In genomic region chr2:200052627-200053026, GRCh38 we compare ENCODE assay signal across 38 cellular contexts.
"Had no signal": no experiment of that assay in that cellular context is flagged by ENCODE, and none has a peak within 500 bp of the region (broad histone marks: within the 10 kb centered on the region; RNA-seq: fewer than 3 reads in every experiment).

No MANE protein-coding gene starts in this region.

- H3K9me3 Mint-ChIP-seq: activated naive CD4-positive, alpha-beta T cell treated with anti-CD3 and anti-CD28 coated beads, Interleukin-2, amount 10 ng/mL, durations not matched to agents 7 days and 5 days; activated naive CD4-positive, alpha-beta T cell treated with anti-CD3 and anti-CD28 coated beads, Interleukin-2, amount 50 U/mL, for 24 hours; activated naive CD8-positive, alpha-beta T cell treated with anti-CD3 and anti-CD28 coated beads, Interleukin-2, amount 50 U/mL, for 24 hours; activated T-helper 2 cell treated with anti-CD3 and anti-CD28 coated beads, Interferon-gamma antibody, Interleukin-2, Interleukin-4, amounts not matched to agents 10 μg/mL and 5 μg/mL and 100 μg/mL, durations not matched to agents 14 hours and 24 hours and 36 hours; T-helper 2 cell treated with Interferon-gamma antibody and Interleukin-4, amounts not matched to agents 5 μg/mL and 100 μg/mL, for 36 hours had no signal

- DNase-seq: activated CD4-positive, alpha-beta memory T cell treated with anti-CD3 and anti-CD28 coated beads, Interleukin-2, amount 10 ng/mL, durations not matched to agents 7 days and 5 days; activated CD4-positive, alpha-beta T cell treated with anti-CD3 and anti-CD28 coated beads for 1 hour; activated CD4-positive, alpha-beta T cell treated with anti-CD3 and anti-CD28 coated beads for 36 hours; activated CD4-positive, alpha-beta T cell treated with anti-CD3 and anti-CD28 coated beads for 48 hours; activated CD4-positive, alpha-beta T cell treated with anti-CD3 and anti-CD28 coated beads, Interleukin-2, amount 10 ng/mL, durations not matched to agents 7 days and 5 days; activated CD4-positive, alpha-beta T cell treated with anti-CD3 and anti-CD28 coated beads, Interleukin-2, amount 50 U/mL, for 48 hours; activated CD4-positive, CD25-positive, alpha-beta regulatory T cell; activated CD8-positive, alpha-beta memory T cell treated with anti-CD3 and anti-CD28 coated beads for 24 hours; activated CD8-positive, alpha-beta memory T cell treated with anti-CD3 and anti-CD28 coated beads, Interleukin-2, amount 10 ng/mL, durations not matched to agents 7 days and 5 days; activated CD8-positive, alpha-beta memory T cell treated with anti-CD3 and anti-CD28 coated beads, Interleukin-2, amount 50 U/mL, for 48 hours; activated CD8-positive, alpha-beta T cell treated with anti-CD3 and anti-CD28 coated beads, Interleukin-2, amount 10 ng/mL, durations not matched to agents 7 days and 5 days; activated effector memory CD4-positive, alpha-beta T cell treated with Interleukin-2 at 50 U/mL for 16 hours; activated gamma-delta T cell; activated naive CD4-positive, alpha-beta T cell treated with anti-CD3 and anti-CD28 coated beads, Interleukin-2, amount 10 ng/mL, durations not matched to agents 7 days and 5 days; activated naive CD4-positive, alpha-beta T cell treated with Interleukin-2 at 50 U/mL for 16 hours; activated naive CD8-positive, alpha-beta T cell treated with anti-CD3 and anti-CD28 coated beads, Interleukin-2, amount 10 ng/mL, durations not matched to agents 7 days and 5 days; activated naive CD8-positive, alpha-beta T cell treated with anti-CD3 and anti-CD28 coated beads, Interleukin-2, amount 50 U/mL, for 24 hours; activated T-cell treated with anti-CD3 and anti-CD28 coated beads, Interleukin-2, amount 50 U/mL, for 24 hours; activated T-cell treated with anti-CD3 and anti-CD28 coated beads, Interleukin-2, amount 50 U/mL, for 48 hours; amygdala; anterior cingulate cortex; central memory CD4-positive, alpha-beta T cell; T-helper 1 cell; T-helper 2 cell; T-helper 9 cell; WERI-Rb-1 had no signal

- H3K4me3 ChIP-seq: ascending aorta, cardiac muscle cell had no signal

- H3K36me3 Mint-ChIP-seq: activated CD8-positive, alpha-beta memory T cell treated with anti-CD3 and anti-CD28 coated beads, Interleukin-2, amount 10 ng/mL, durations not matched to agents 7 days and 5 days; activated naive CD4-positive, alpha-beta T cell treated with anti-CD3 and anti-CD28 coated beads, Interleukin-2, amount 10 ng/mL, durations not matched to agents 7 days and 5 days; activated naive CD8-positive, alpha-beta T cell; activated naive CD8-positive, alpha-beta T cell treated with anti-CD3 and anti-CD28 coated beads, Interleukin-2, amount 10 ng/mL, durations not matched to agents 7 days and 5 days had no signal

- H3K36me3 ChIP-seq: ascending aorta, cardiac muscle cell, WERI-Rb-1 had no signal

- H3K4me3 Mint-ChIP-seq: activated CD4-positive, alpha-beta memory T cell treated with anti-CD3 and anti-CD28 coated beads, Interleukin-2, amount 10 ng/mL, durations not matched to agents 7 days and 5 days; activated CD4-positive, alpha-beta T cell treated with anti-CD3 and anti-CD28 coated beads for 36 hours; activated CD4-positive, alpha-beta T cell treated with anti-CD3 and anti-CD28 coated beads, Interleukin-2, amount 10 ng/mL, durations not matched to agents 7 days and 5 days; activated CD8-positive, alpha-beta memory T cell treated with anti-CD3 and anti-CD28 coated beads, Interleukin-2, amount 10 ng/mL, durations not matched to agents 7 days and 5 days; activated CD8-positive, alpha-beta T cell treated with anti-CD3 and anti-CD28 coated beads, Interleukin-2, amount 10 ng/mL, durations not matched to agents 7 days and 5 days; activated naive CD4-positive, alpha-beta T cell treated with anti-CD3 and anti-CD28 coated beads, Interleukin-2, amount 10 ng/mL, durations not matched to agents 7 days and 5 days; activated naive CD4-positive, alpha-beta T cell treated with anti-CD3 and anti-CD28 coated beads, Interleukin-2, amount 50 U/mL, for 24 hours; activated naive CD8-positive, alpha-beta T cell; activated naive CD8-positive, alpha-beta T cell treated with anti-CD3 and anti-CD28 coated beads, Interleukin-2, amount 10 ng/mL, durations not matched to agents 7 days and 5 days; activated naive CD8-positive, alpha-beta T cell treated with anti-CD3 and anti-CD28 coated beads, Interleukin-2, amount 50 U/mL, for 24 hours; activated T-cell treated with anti-CD3 and anti-CD28 coated beads, Interleukin-2, amount 50 U/mL, for 24 hours; brain; T-helper 1 cell treated with Interleukin-12 subunit alpha and Interleukin-12 subunit beta and Interleukin-4 antibody, amounts not matched to agents 30 μg/mL and 1 μg/mL, for 36 hours; T-helper 2 cell treated with Interferon-gamma antibody and Interleukin-4, amounts not matched to agents 5 μg/mL and 100 μg/mL, for 36 hours; WTC11 had no signal

- FAIRE-seq: bronchial epithelial cell, TTC549 had no signal

- H3K27ac ChIP-seq: ascending aorta, cardiac muscle cell had no signal

- H3K27me3 ChIP-seq: ascending aorta, cardiac muscle cell had no signal

- H3K27ac Mint-ChIP-seq: activated CD4-positive, alpha-beta memory T cell treated with anti-CD3 and anti-CD28 coated beads, Interleukin-2, amount 10 ng/mL, durations not matched to agents 7 days and 5 days; activated CD4-positive, alpha-beta T cell treated with anti-CD3 and anti-CD28 coated beads for 36 hours; activated CD4-positive, alpha-beta T cell treated with anti-CD3 and anti-CD28 coated beads, Interleukin-2, amount 10 ng/mL, durations not matched to agents 7 days and 5 days; activated CD8-positive, alpha-beta memory T cell treated with anti-CD3 and anti-CD28 coated beads, Interleukin-2, amount 10 ng/mL, durations not matched to agents 7 days and 5 days; activated CD8-positive, alpha-beta T cell treated with anti-CD3 and anti-CD28 coated beads, Interleukin-2, amount 10 ng/mL, durations not matched to agents 7 days and 5 days; activated naive CD4-positive, alpha-beta T cell treated with anti-CD3 and anti-CD28 coated beads, Interleukin-2, amount 10 ng/mL, durations not matched to agents 7 days and 5 days; activated naive CD4-positive, alpha-beta T cell treated with anti-CD3 and anti-CD28 coated beads, Interleukin-2, amount 50 U/mL, for 24 hours; activated naive CD8-positive, alpha-beta T cell; activated naive CD8-positive, alpha-beta T cell treated with anti-CD3 and anti-CD28 coated beads, Interleukin-2, amount 10 ng/mL, durations not matched to agents 7 days and 5 days; activated naive CD8-positive, alpha-beta T cell treated with anti-CD3 and anti-CD28 coated beads, Interleukin-2, amount 50 U/mL, for 24 hours; activated T-cell treated with anti-CD3 and anti-CD28 coated beads, Interleukin-2, amount 50 U/mL, for 24 hours; activated T-helper 2 cell treated with anti-CD3 and anti-CD28 coated beads, Interferon-gamma antibody, Interleukin-2, Interleukin-4, amounts not matched to agents 10 μg/mL and 5 μg/mL and 100 μg/mL, durations not matched to agents 14 hours and 24 hours and 36 hours; T-helper 1 cell treated with Interleukin-12 subunit alpha and Interleukin-12 subunit beta and Interleukin-4 antibody, amounts not matched to agents 30 μg/mL and 1 μg/mL, for 36 hours; T-helper 2 cell treated with Interferon-gamma antibody and Interleukin-4, amounts not matched to agents 5 μg/mL and 100 μg/mL, for 36 hours; WTC11 had no signal

- H3K4me1 Mint-ChIP-seq: activated CD4-positive, alpha-beta memory T cell treated with anti-CD3 and anti-CD28 coated beads, Interleukin-2, amount 10 ng/mL, durations not matched to agents 7 days and 5 days; activated CD4-positive, alpha-beta T cell treated with anti-CD3 and anti-CD28 coated beads for 36 hours; activated CD4-positive, alpha-beta T cell treated with anti-CD3 and anti-CD28 coated beads, Interleukin-2, amount 10 ng/mL, durations not matched to agents 7 days and 5 days; activated CD8-positive, alpha-beta memory T cell treated with anti-CD3 and anti-CD28 coated beads, Interleukin-2, amount 10 ng/mL, durations not matched to agents 7 days and 5 days; activated naive CD4-positive, alpha-beta T cell treated with anti-CD3 and anti-CD28 coated beads, Interleukin-2, amount 10 ng/mL, durations not matched to agents 7 days and 5 days; activated naive CD4-positive, alpha-beta T cell treated with anti-CD3 and anti-CD28 coated beads, Interleukin-2, amount 50 U/mL, for 24 hours; activated naive CD8-positive, alpha-beta T cell treated with anti-CD3 and anti-CD28 coated beads, Interleukin-2, amount 10 ng/mL, durations not matched to agents 7 days and 5 days; activated naive CD8-positive, alpha-beta T cell treated with anti-CD3 and anti-CD28 coated beads, Interleukin-2, amount 50 U/mL, for 24 hours had no signal

- H3K4me1 ChIP-seq: ascending aorta had no signal

- ATAC-seq: activated CD4-positive, alpha-beta T cell treated with anti-CD3 and anti-CD28 coated beads for 36 hours; activated CD4-positive, CD25-positive, alpha-beta regulatory T cell treated with anti-CD3 and anti-CD28 coated beads, Interleukin-2, amount 50 U/mL, for 24 hours; activated CD8-positive, alpha-beta memory T cell treated with anti-CD3 and anti-CD28 coated beads, Interleukin-2, amount 10 ng/mL, durations not matched to agents 7 days and 5 days; activated CD8-positive, alpha-beta T cell treated with anti-CD3 and anti-CD28 coated beads, Interleukin-2, amount 10 ng/mL, durations not matched to agents 7 days and 5 days; activated naive CD8-positive, alpha-beta T cell treated with anti-CD3 and anti-CD28 coated beads, Interleukin-2, amount 50 U/mL, for 24 hours; WTC11 had no signal
